Comparison of ENCODE assay signal across 10 cellular contexts in the genomic region with DNA sequence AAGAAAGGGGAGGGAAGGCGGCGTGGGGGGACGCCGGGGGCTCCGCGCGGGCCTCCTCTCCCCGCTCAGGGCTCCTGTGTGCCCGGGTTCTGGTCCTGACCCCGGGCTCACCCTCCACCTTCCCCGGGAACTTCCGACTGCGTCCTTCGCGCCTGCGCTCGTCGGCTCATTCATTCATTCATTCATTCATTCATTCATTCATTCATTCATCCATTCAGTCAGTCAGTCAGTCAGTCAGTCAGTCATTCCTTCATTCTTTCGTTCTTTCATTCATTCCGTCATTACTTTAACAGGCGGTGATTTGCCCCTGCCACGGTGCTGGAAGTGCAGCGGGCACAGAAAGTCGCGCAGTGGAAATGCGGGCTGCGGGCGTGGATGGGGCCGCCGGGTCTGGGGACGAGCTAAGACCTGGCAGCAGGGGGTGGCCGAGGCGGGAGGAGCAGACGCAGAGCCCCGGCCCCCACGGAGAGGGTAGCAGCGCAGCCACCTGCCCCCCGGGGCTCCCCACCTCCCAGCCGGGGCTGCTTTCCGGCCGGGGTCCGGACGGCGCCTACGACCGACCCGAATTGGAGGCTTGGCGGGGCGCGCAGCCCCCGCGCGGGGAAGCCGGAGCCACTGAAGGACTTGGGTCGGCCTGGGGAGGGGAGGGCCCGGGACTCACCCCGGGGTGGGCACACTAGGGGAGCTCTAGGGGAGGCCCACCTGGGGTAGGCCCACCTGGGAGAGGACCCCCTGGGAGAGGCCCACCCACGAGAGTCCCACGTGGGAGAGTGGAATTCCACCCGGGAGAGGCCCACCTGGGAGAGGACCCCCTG. TPM values are rescaled to one million over a fixed set of nuclear protein-coding genes. Genes with fewer than 3 reads are reported as not detected.
A peak's percentile ranks its signal among the peaks of the same experiment; 100 is the strongest.
DNase-seq lines count a peak whose midpoint lies in the region; ATAC-seq, FAIRE-seq and TF ChIP-seq lines count a peak whose summit lies in the region.
"Had no signal": no experiment of that assay in that cellular context is flagged by ENCODE, and none has a peak within 500 bp of the region (broad histone marks: within the 10 kb centered on the region; RNA-seq: fewer than 3 reads in every experiment).

No MANE protein-coding gene starts in this region.

- WGBS in body of pancreas, 2 donors: 4 to 18% methylated on average over 31 to 51 of the region's 60 CpGs

- no peak for FAIRE-seq in kidney (lab: Jason Lieb, UNC)
- FAIRE-seq: endometrium had no signal

- peaks cover 69% of the 10 kb centered on the region for H3K27me3 Mint-ChIP-seq in stimulated activated naive CD8-positive, alpha-beta T cell treated with anti-CD3 and anti-CD28 coated beads, Interleukin-15, amount 100 ng/mL, for 72 hours
- H3K27me3 Mint-ChIP-seq in activated CD8-positive, alpha-beta memory T cell treated with anti-CD3 and anti-CD28 coated beads, Interleukin-2, amount 10 ng/mL, durations not matched to agents 7 days and 5 days: peaks cover 43% of the 10 kb centered on the region

- no peak for TF ChIP-seq CTCF in body of pancreas (IDR thresholded peaks at IDR 0.05)
- TF ChIP-seq CTCF in kidney (IDR thresholded peaks at IDR 0.05; ENCODE audit: borderline replicate concordance, extremely low read depth, insufficient read depth): no peak

- DNase-seq in body of pancreas (no peak), kidney (peak; percentile 75)
- DNase-seq in stimulated activated naive CD8-positive, alpha-beta T cell treated with anti-CD3 and anti-CD28 coated beads, Interleukin-15, amount 100 ng/mL, for 72 hours: no peak
- no peak for DNase-seq in stimulated activated CD4-positive, alpha-beta T cell treated with anti-CD3 and anti-CD28 coated beads, Interleukin-1b, Interleukin-23, amount 100 ng/mL, for 48 hours
- DNase-seq in activated CD8-positive, alpha-beta memory T cell treated with anti-CD3 and anti-CD28 coated beads, Interleukin-2, amount 10 ng/mL, durations not matched to agents 7 days and 5 days: no peak
- DNase-seq: GOT3 had no signal

- H3K36me3 Mint-ChIP-seq in activated CD8-positive, alpha-beta memory T cell treated with anti-CD3 and anti-CD28 coated beads, Interleukin-2, amount 10 ng/mL, durations not matched to agents 7 days and 5 days: no peaks in the 10 kb centered on the region

- ATAC-seq in HG02759 (IDR thresholded peaks at IDR 0.05; ENCODE audit: unreplicated experiment): peak; percentile 14
- ATAC-seq in body of pancreas: no peak
- peak; percentile 54 for ATAC-seq in stimulated activated naive CD8-positive, alpha-beta T cell treated with anti-CD3 and anti-CD28 coated beads, Interleukin-15, amount 100 ng/mL, for 72 hours
- ATAC-seq in activated CD8-positive, alpha-beta memory T cell treated with anti-CD3 and anti-CD28 coated beads, Interleukin-2, amount 10 ng/mL, durations not matched to agents 7 days and 5 days: no peak
- ATAC-seq in HG03280 (IDR thresholded peaks at IDR 0.05; ENCODE audit: unreplicated experiment): no peak

- intact Hi-C loops in body of pancreas (cut with DNase I): no loop called here
- intact Hi-C loops in kidney (cut with DNase I): no loop called here

- H3K36me3 ChIP-seq in body of pancreas (replicated peaks in 1 of 2; ENCODE audit: insufficient read depth in 1 of 2, low read depth in 2 of 2): no peaks in the 10 kb centered on the region
- no peaks in the 10 kb centered on the region for H3K36me3 ChIP-seq in kidney (ENCODE audit: control insufficient read depth in 1 of 2, insufficient read depth in 2 of 2, low read length in 2 of 2)

- H3K9me3 ChIP-seq in body of pancreas (no peaks in the 10 kb centered on the region), kidney (ENCODE audit: control insufficient read depth in 1 of 2, low read length in 2 of 2) (no peaks in the 10 kb centered on the region)

- H3K4me3 ChIP-seq in body of pancreas (peak overlapping the region; percentile 34 to 49), kidney (ENCODE audit: low read length in 2 of 2) (peak overlapping the region; percentile 56 to 66)

- H3K4me3 Mint-ChIP-seq in stimulated activated naive CD8-positive, alpha-beta T cell treated with anti-CD3 and anti-CD28 coated beads, Interleukin-15, amount 100 ng/mL, for 72 hours: peak overlapping the region; percentile 74 to 81
- no peak overlapping the region for H3K4me3 Mint-ChIP-seq in activated CD8-positive, alpha-beta memory T cell treated with anti-CD3 and anti-CD28 coated beads, Interleukin-2, amount 10 ng/mL, durations not matched to agents 7 days and 5 days

- TF ChIP-seq POLR2A in body of pancreas (IDR thresholded peaks at IDR 0.05): no peak

- no peaks in the 10 kb centered on the region for H3K9me3 Mint-ChIP-seq in stimulated activated naive CD8-positive, alpha-beta T cell treated with anti-CD3 and anti-CD28 coated beads, Interleukin-15, amount 100 ng/mL, for 72 hours
- H3K9me3 Mint-ChIP-seq in activated CD8-positive, alpha-beta memory T cell treated with anti-CD3 and anti-CD28 coated beads, Interleukin-2, amount 10 ng/mL, durations not matched to agents 7 days and 5 days (ENCODE audit: low read depth): peaks cover 2% of the 10 kb centered on the region

- H3K27ac Mint-ChIP-seq in stimulated activated naive CD8-positive, alpha-beta T cell treated with anti-CD3 and anti-CD28 coated beads, Interleukin-15, amount 100 ng/mL, for 72 hours: peak overlapping the region in 1 of 2 donors; percentile 36
- H3K27ac Mint-ChIP-seq in activated CD8-positive, alpha-beta memory T cell treated with anti-CD3 and anti-CD28 coated beads, Interleukin-2, amount 10 ng/mL, durations not matched to agents 7 days and 5 days: no peak overlapping the region

- peaks cover 41% of the 10 kb centered on the region for H3K4me1 Mint-ChIP-seq in stimulated activated naive CD8-positive, alpha-beta T cell treated with anti-CD3 and anti-CD28 coated beads, Interleukin-15, amount 100 ng/mL, for 72 hours
- H3K4me1 Mint-ChIP-seq in activated CD8-positive, alpha-beta memory T cell treated with anti-CD3 and anti-CD28 coated beads, Interleukin-2, amount 10 ng/mL, durations not matched to agents 7 days and 5 days: peaks cover 8% of the 10 kb centered on the region

- peaks cover 0 to 11% of the 10 kb centered on the region in 2 donors for H3K27me3 ChIP-seq in body of pancreas

- H3K27ac ChIP-seq in body of pancreas (no peak overlapping the region), kidney (ENCODE audit: low read depth in 2 of 2, low read length in 2 of 2) (no peak overlapping the region)

- CTCF ChIA-PET in activated CD8-positive, alpha-beta memory T cell treated with anti-CD3 and anti-CD28 coated beads, Interleukin-2, amount 10 ng/mL, durations not matched to agents 7 days and 5 days (lab: Charles Lee): no interaction called here

- H3K9ac ChIP-seq in kidney (ENCODE audit: low read length in 2 of 2): peak overlapping the region in 1 of 2 donors; percentile 40

- H3K4me1 ChIP-seq in body of pancreas: peaks cover 19% of the 10 kb centered on the region
- peaks cover 0 to 3% of the 10 kb centered on the region in 2 donors for H3K4me1 ChIP-seq in kidney (ENCODE audit: control insufficient read depth in 1 of 2, insufficient read depth in 1 of 2, low read depth in 1 of 2, low read length in 2 of 2)

RNA-seq across cellular contexts. Expression of gene CFAP46, which starts 0.6 kb away (rescaled TPM):
- total RNA-seq in body of pancreas (under 1 TPM; 0.33 to 0.52 TPM), kidney (8.3 TPM)
- polyA plus RNA-seq in kidney (ENCODE audit: insufficient read depth, low read depth, low replicate concordance): 3.8 TPM
- total RNA-seq in activated CD8-positive, alpha-beta memory T cell treated with anti-CD3 and anti-CD28 coated beads, Interleukin-2, amount 10 ng/mL, durations not matched to agents 7 days and 5 days: not detected
- total RNA-seq: RPMI7951 had no signal

Comparison
In these comparisons a context has a peak if more than half of its experiments do, and no peak if none do; other contexts are left out.
1. ATAC-seq: peak in HG02759 (single experiment) and stimulated activated naive CD8-positive, alpha-beta T cell treated with anti-CD3 and anti-CD28 coated beads, Interleukin-15, amount 100 ng/mL, for 72 hours (single experiment); none in body of pancreas (single experiment), activated CD8-positive, alpha-beta memory T cell treated with anti-CD3 and anti-CD28 coated beads, Interleukin-2, amount 10 ng/mL, durations not matched to agents 7 days and 5 days (single experiment) and HG03280 (single experiment).